10 cellular contexts compared by ENCODE assay signal in the genomic region with DNA sequence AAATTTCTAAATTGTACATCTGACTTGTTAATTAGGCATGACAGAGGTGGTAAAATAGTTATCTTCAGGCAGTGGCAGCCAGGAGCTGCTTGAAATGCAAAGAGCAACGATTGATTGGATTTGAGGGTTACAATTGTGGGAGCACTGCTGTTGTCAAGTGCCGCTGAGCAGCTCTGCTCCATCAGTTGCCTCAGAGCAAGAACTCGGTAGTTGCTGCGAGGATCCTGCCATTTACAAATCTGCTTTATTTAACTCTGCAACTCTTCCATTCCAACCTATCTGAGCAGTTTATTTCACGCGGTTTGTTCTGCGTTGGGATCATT. TPM values are rescaled to one million over a fixed set of nuclear protein-coding genes. Genes with fewer than 3 reads are reported as not detected.
A peak's percentile ranks its signal among the peaks of the same experiment; 100 is the strongest.
DNase-seq lines count a peak whose midpoint lies in the region; ATAC-seq and TF ChIP-seq lines count a peak whose summit lies in the region.
"Had no signal": no experiment of that assay in that cellular context is flagged by ENCODE, and none has a peak within 500 bp of the region (broad histone marks: within the 10 kb centered on the region; RNA-seq: fewer than 3 reads in every experiment).

No MANE protein-coding gene starts in this region.

- H3K9me3 ChIP-seq in left ventricle myocardium inferior (replicated peaks) = no peaks in the 10 kb centered on the region
- H3K9me3 ChIP-seq: BLaER1 had no signal

- peak overlapping the region; percentile 49 for H3K4me3 ChIP-seq in left ventricle myocardium inferior
- H3K4me3 ChIP-seq: BLaER1 had no signal

- DNase-seq in NCI-H510A treated with DMSO at 0.1 percent for 48 hours (lab: John Stamatoyannopoulos, UW) = peak; percentile 66
- DNase-seq in NCI-H510A (lab: John Stamatoyannopoulos, UW) = no peak
- DNase-seq in T-cell = no peak
- no peak for DNase-seq in left ventricle myocardium inferior
- no peak for DNase-seq in stimulated activated naive CD8-positive, alpha-beta T cell treated with anti-CD3 and anti-CD28 coated beads, Interleukin-15, amount 100 ng/mL, for 72 hours
- DNase-seq in stimulated activated CD4-positive, alpha-beta T cell treated with anti-CD3 and anti-CD28 coated beads, Interleukin-4, amount 100 ng/mL, for 24 hours = no peak
- DNase-seq: stimulated activated CD4-positive, alpha-beta T cell treated with anti-CD3 and anti-CD28 coated beads, Interleukin-4, amount 100 ng/mL, for 4 hours had no signal

- peaks cover 95% of the 10 kb centered on the region for H3K4me1 ChIP-seq in left ventricle myocardium inferior

- CTCF ChIA-PET in T-cell (lab: Charles Lee) = interaction anchor here in 1 of 2 donors (0.6 kb wide), 1 partner anchor 15 kb away, joined by 3 read pairs; no protein-coding TSS in a partner anchor

- peak overlapping the region; percentile 37 for H3K27ac ChIP-seq in left ventricle myocardium inferior (replicated peaks)
- H3K27ac ChIP-seq: BLaER1 had no signal

- H3K27me3 Mint-ChIP-seq in T-cell = peaks cover 0 to 2% of the 10 kb centered on the region in 2 donors
- H3K27me3 Mint-ChIP-seq in stimulated activated naive CD8-positive, alpha-beta T cell treated with anti-CD3 and anti-CD28 coated beads, Interleukin-15, amount 100 ng/mL, for 72 hours = no peaks in the 10 kb centered on the region

- no peaks in the 10 kb centered on the region for H3K9me3 Mint-ChIP-seq in T-cell
- no peaks in the 10 kb centered on the region for H3K9me3 Mint-ChIP-seq in stimulated activated naive CD8-positive, alpha-beta T cell treated with anti-CD3 and anti-CD28 coated beads, Interleukin-15, amount 100 ng/mL, for 72 hours

- POLR2A ChIA-PET in T-cell (lab: Charles Lee) = no interaction called here

- intact Hi-C loops in left ventricle myocardium inferior (cut with micrococcal nuclease) = loop anchor here (10.0 kb wide), 1 partner anchor 55 kb away; no protein-coding TSS in a partner anchor

- H3K4me1 Mint-ChIP-seq in T-cell = peaks cover 15 to 36% (median 29%) of the 10 kb centered on the region in 3 donors
- H3K4me1 Mint-ChIP-seq in stimulated activated naive CD8-positive, alpha-beta T cell treated with anti-CD3 and anti-CD28 coated beads, Interleukin-15, amount 100 ng/mL, for 72 hours = peaks cover 12% of the 10 kb centered on the region

- H3K27me3 ChIP-seq in left ventricle myocardium inferior (ENCODE audit: low read depth) = no peaks in the 10 kb centered on the region

- ATAC-seq in T-cell (replicated peaks in 1 of 4) (peak in 2 of 4 experiments; percentile 26 to 60), GM21526 (IDR thresholded peaks at IDR 0.05; ENCODE audit: low FRiP score, unreplicated experiment) (no peak), HG02981 (IDR thresholded peaks at IDR 0.05; ENCODE audit: unreplicated experiment) (no peak)
- ATAC-seq in stimulated activated naive CD8-positive, alpha-beta T cell treated with anti-CD3 and anti-CD28 coated beads, Interleukin-15, amount 100 ng/mL, for 72 hours = no peak

- H3K27ac Mint-ChIP-seq in T-cell = no peak overlapping the region
- no peak overlapping the region for H3K27ac Mint-ChIP-seq in stimulated activated naive CD8-positive, alpha-beta T cell treated with anti-CD3 and anti-CD28 coated beads, Interleukin-15, amount 100 ng/mL, for 72 hours

- no peaks in the 10 kb centered on the region for H3K36me3 Mint-ChIP-seq in T-cell

- peak overlapping the region; percentile 49 to 76 (median 62) for H3K4me3 Mint-ChIP-seq in T-cell
- H3K4me3 Mint-ChIP-seq in stimulated activated naive CD8-positive, alpha-beta T cell treated with anti-CD3 and anti-CD28 coated beads, Interleukin-15, amount 100 ng/mL, for 72 hours = peak overlapping the region; percentile 22 to 56

- H3K36me3 ChIP-seq in left ventricle myocardium inferior = no peaks in the 10 kb centered on the region
- H3K36me3 ChIP-seq: BLaER1 had no signal

- TF ChIP-seq CTCF in left ventricle myocardium inferior (IDR thresholded peaks at IDR 0.05; ENCODE audit: borderline replicate concordance) = no peak

RNA-seq across cellular contexts. Expression of gene PBX3, which starts 12.6 kb away (rescaled TPM):
- total RNA-seq in T-cell (10 to 100 TPM; 12.3 to 30.6 (median 19.0) TPM), left ventricle myocardium inferior (44.2 TPM)

RNA-seq across cellular contexts. Expression of gene MAPKAP1, which starts 52.8 kb away (rescaled TPM):
- total RNA-seq in T-cell = 10 to 100 TPM; 50.2 to 60.3 (median 55.6) TPM
- total RNA-seq in left ventricle myocardium inferior = 127 TPM
